In the genomic region with DNA sequence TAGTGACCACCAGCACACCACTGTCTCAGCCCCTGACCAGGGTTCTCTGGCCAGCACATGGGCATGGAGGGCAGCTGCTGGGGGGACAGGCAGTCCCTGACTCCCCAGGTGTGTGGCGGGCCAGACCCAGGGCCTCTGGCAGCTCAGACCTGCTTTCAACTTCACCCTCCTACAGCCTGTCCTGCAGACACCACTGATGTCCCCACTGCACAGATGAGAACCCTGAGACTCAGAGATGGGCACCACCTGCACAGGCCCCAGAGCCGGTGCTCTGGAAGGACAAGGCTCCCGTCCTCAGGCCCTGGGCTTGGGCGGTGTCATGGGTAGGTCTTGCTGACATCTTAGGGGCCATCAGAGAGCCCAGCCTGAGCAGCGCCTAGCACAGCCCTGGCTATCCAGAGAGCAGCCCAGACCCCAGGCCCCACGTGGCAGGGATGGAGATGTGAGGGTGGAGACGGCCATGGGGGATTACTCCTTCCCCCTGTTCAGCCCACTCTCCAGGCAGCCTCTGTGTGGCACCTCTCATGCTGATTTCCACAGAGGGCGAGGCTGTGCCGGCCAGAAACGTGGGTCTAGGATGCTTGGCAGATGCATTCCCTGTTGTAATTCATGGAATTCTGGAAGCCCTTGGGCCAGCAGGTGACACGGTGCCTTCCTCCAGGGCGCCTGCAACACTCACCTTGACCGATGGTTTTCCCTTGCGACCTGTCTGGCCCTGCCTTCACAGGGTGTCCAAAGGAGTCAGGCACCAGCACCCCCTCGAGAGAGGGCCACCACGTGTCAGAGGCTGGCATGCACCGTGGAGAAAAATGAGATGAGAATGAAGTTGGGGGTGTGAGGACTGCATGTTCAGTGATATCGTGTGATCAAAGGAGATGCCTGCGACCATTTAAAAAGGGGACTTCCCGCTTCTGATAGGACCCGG, we compare ENCODE assay signal across 2 cellular contexts.
TF ChIP-seq lines count a peak whose summit lies in the region.

No MANE protein-coding gene starts in this region.

TF ChIP-seq in IMR-90, 13 proteins besides CTCF, POLR2A, EP300 and RAD21:
- TF ChIP-seq RFX5 (IDR thresholded peaks at IDR 0.05; ENCODE audit: low read depth, low read length): no peak
- TF ChIP-seq NFE2L2 (IDR thresholded peaks at IDR 0.05; ENCODE audit: low read depth, low read length): no peak
- TF ChIP-seq, protein P1, sequence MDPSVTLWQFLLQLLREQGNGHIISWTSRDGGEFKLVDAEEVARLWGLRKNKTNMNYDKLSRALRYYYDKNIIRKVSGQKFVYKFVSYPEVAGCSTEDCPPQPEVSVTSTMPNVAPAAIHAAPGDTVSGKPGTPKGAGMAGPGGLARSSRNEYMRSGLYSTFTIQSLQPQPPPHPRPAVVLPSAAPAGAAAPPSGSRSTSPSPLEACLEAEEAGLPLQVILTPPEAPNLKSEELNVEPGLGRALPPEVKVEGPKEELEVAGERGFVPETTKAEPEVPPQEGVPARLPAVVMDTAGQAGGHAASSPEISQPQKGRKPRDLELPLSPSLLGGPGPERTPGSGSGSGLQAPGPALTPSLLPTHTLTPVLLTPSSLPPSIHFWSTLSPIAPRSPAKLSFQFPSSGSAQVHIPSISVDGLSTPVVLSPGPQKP (IDR thresholded peaks at IDR 0.05; ENCODE audit: borderline replicate concordance, low read depth, low read length): no peak
- no peak for TF ChIP-seq CHD1 (IDR thresholded peaks at IDR 0.05; ENCODE audit: low read depth, low read length)
- TF ChIP-seq BHLHE40 (IDR thresholded peaks at IDR 0.05; ENCODE audit: low read depth, low read length): no peak
- no peak for TF ChIP-seq FOS (IDR thresholded peaks at IDR 0.05; ENCODE audit: low read depth, low read length)
- no peak for TF ChIP-seq SMC3 (IDR thresholded peaks at IDR 0.05; ENCODE audit: low read depth, low read length)
- no peak for TF ChIP-seq MXI1 (IDR thresholded peaks at IDR 0.05; ENCODE audit: borderline replicate concordance, low read depth, low read length)
- no peak for TF ChIP-seq RCOR1 (IDR thresholded peaks at IDR 0.05; ENCODE audit: insufficient replicate concordance, low read length)
- TF ChIP-seq MAFK (IDR thresholded peaks at IDR 0.05; ENCODE audit: low read depth, low read length): no peak
- TF ChIP-seq CEBPB (IDR thresholded peaks at IDR 0.05; ENCODE audit: low read depth, low read length): no peak
- no peak for TF ChIP-seq MAZ (IDR thresholded peaks at IDR 0.05; ENCODE audit: borderline replicate concordance, low read depth, low read length)
- TF ChIP-seq, protein P2, sequence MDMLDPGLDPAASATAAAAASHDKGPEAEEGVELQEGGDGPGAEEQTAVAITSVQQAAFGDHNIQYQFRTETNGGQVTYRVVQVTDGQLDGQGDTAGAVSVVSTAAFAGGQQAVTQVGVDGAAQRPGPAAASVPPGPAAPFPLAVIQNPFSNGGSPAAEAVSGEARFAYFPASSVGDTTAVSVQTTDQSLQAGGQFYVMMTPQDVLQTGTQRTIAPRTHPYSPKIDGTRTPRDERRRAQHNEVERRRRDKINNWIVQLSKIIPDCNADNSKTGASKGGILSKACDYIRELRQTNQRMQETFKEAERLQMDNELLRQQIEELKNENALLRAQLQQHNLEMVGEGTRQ (IDR thresholded peaks at IDR 0.05; ENCODE audit: low read depth, low read length): no peak

TF ChIP-seq in H1, 55 proteins besides CTCF, POLR2A, EP300 and RAD21:
- no peak for TF ChIP-seq FOSL1 (IDR thresholded peaks at IDR 0.05; ENCODE audit: insufficient read depth, low read depth, low read length)
- TF ChIP-seq, protein P2 (IDR thresholded peaks at IDR 0.05; ENCODE audit: low read length): no peak
- TF ChIP-seq, protein P3, sequence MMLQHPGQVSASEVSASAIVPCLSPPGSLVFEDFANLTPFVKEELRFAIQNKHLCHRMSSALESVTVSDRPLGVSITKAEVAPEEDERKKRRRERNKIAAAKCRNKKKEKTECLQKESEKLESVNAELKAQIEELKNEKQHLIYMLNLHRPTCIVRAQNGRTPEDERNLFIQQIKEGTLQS (IDR thresholded peaks at IDR 0.05; ENCODE audit: insufficient read depth, low read depth, low read length): no peak
- TF ChIP-seq RXRA (IDR thresholded peaks at IDR 0.05; ENCODE audit: insufficient read depth, low read depth, low read length): no peak
- TF ChIP-seq, protein P4, sequence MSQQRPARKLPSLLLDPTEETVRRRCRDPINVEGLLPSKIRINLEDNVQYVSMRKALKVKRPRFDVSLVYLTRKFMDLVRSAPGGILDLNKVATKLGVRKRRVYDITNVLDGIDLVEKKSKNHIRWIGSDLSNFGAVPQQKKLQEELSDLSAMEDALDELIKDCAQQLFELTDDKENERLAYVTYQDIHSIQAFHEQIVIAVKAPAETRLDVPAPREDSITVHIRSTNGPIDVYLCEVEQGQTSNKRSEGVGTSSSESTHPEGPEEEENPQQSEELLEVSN (IDR thresholded peaks at IDR 0.05): no peak
- TF ChIP-seq TCF12 (IDR thresholded peaks at IDR 0.05; ENCODE audit: low read depth, low read length): no peak
- TF ChIP-seq MAFK (IDR thresholded peaks at IDR 0.05; ENCODE audit: low read depth, low read length): no peak
- TF ChIP-seq GTF2F1 (IDR thresholded peaks at IDR 0.05; ENCODE audit: borderline replicate concordance, low read depth, low read length): no peak
- no peak for TF ChIP-seq HDAC2 (IDR thresholded peaks at IDR 0.05; ENCODE audit: borderline replicate concordance in 1 of 2, low read depth in 2 of 2, low read length in 2 of 2)
- TF ChIP-seq SAP30 (IDR thresholded peaks at IDR 0.05; ENCODE audit: insufficient read depth, insufficient replicate concordance, low read length): no peak
- no peak for TF ChIP-seq POLR2AphosphoS5 (IDR thresholded peaks at IDR 0.05; ENCODE audit: low read depth, low read length)
- no peak for TF ChIP-seq EZH2 (IDR thresholded peaks at IDR 0.05; ENCODE audit: low read depth, low read length, severe bottlenecking)
- no peak for TF ChIP-seq EGR1 (IDR thresholded peaks at IDR 0.05; ENCODE audit: borderline replicate concordance, low read depth, low read length)
- TF ChIP-seq ZNF274 (IDR thresholded peaks at IDR 0.05; ENCODE audit: borderline replicate concordance, extremely low read depth, low read length): no peak
- TF ChIP-seq, protein P5, sequence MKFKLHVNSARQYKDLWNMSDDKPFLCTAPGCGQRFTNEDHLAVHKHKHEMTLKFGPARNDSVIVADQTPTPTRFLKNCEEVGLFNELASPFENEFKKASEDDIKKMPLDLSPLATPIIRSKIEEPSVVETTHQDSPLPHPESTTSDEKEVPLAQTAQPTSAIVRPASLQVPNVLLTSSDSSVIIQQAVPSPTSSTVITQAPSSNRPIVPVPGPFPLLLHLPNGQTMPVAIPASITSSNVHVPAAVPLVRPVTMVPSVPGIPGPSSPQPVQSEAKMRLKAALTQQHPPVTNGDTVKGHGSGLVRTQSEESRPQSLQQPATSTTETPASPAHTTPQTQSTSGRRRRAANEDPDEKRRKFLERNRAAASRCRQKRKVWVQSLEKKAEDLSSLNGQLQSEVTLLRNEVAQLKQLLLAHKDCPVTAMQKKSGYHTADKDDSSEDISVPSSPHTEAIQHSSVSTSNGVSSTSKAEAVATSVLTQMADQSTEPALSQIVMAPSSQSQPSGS (IDR thresholded peaks at IDR 0.05; ENCODE audit: low read length): no peak
- no peak for TF ChIP-seq CREB1 (IDR thresholded peaks at IDR 0.05)
- no peak for TF ChIP-seq NRF1 (IDR thresholded peaks at IDR 0.05; ENCODE audit: low read depth, low read length)
- no peak for TF ChIP-seq HDAC6 (IDR thresholded peaks at IDR 0.05; ENCODE audit: low read depth, low read length)
- TF ChIP-seq SRF (IDR thresholded peaks at IDR 0.05; ENCODE audit: low read depth, low read length): no peak
- TF ChIP-seq TAF1 (IDR thresholded peaks at IDR 0.05; ENCODE audit: low read depth, low read length): no peak
